Comparison of ENCODE assay signal across 8 cellular contexts in the genomic region with DNA sequence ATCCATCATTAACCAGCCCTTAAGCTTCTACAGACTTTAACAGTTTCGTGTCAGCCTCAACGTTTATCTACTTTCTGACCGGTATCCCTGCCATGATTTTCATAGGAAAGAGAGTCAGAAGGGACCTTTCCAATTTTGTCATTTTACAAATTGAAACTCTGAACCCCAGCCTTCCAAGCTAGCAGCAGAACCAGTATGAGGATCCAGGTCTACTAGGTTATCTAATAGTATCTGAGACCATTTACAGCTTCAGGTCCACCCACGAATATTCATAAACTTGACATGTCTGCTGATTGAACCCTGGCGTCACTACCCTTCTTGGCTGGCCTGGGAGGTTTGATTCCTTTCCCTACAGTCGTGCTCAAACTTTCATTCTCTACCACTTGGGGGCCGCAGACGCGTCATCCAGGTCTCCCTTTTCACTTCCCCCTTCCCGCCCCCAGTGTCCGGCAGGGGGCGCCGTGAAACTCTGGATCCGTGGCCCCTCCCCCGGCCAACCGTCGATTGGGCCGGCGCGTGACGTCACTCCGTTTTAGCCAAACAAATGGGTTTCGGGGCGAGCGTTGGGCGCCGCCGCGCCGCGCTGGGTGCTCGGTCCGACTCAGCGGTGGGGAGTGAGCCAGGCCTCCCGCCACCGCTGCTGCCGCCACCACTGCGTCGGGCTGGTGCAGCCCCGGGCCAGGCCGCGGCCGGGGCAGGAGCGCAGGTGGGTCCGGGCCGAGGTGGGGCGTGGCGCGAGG. TPM values are rescaled to one million over a fixed set of nuclear protein-coding genes. Genes with fewer than 3 reads are reported as not detected.
DNase-seq lines count a peak whose midpoint lies in the region; ATAC-seq and TF ChIP-seq lines count a peak whose summit lies in the region.

A gene with protein sequence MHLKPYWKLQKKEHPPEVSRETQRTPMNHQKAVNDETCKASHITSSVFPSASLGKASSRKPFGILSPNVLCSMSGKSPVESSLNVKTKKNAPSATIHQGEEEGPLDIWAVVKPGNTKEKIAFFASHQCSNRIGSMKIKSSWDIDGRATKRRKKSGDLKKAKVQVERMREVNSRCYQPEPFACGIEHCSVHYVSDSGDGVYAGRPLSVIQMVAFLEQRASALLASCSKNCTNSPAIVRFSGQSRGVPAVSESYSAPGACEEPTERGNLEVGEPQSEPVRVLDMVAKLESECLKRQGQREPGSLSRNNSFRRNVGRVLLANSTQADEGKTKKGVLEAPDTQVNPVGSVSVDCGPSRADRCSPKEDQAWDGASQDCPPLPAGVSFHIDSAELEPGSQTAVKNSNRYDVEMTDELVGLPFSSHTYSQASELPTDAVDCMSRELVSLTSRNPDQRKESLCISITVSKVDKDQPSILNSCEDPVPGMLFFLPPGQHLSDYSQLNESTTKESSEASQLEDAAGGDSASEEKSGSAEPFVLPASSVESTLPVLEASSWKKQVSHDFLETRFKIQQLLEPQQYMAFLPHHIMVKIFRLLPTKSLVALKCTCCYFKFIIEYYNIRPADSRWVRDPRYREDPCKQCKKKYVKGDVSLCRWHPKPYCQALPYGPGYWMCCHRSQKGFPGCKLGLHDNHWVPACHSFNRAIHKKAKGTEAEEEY (plus strand): TSS at position 590 of the 740 bp plus-strand sequence. CDS start 78,970 bp downstream, outside the sequence.

- H3K27me3 ChIP-seq in Panc1 (ENCODE audit: control insufficient read depth, insufficient read depth, low read length), result no peaks in the 10 kb centered on the region
- H3K27me3 ChIP-seq in muscle layer of duodenum (ENCODE audit: low read depth, low read length), result no peaks in the 10 kb centered on the region

- H3K4me1 ChIP-seq in Panc1 (ENCODE audit: control insufficient read depth, insufficient read depth, low read length) (peaks cover 25% of the 10 kb centered on the region), muscle layer of duodenum (ENCODE audit: control insufficient read depth in 1 of 2, insufficient read depth in 2 of 2, low read length in 2 of 2) (peaks cover 3 to 27% of the 10 kb centered on the region in 2 donors)

- in situ Hi-C loops in Panc1 (cut with HindIII; ENCODE audit: low pct_unique_long_range_greater_than_20kb, low sequenced_read_pairs), result no loop called here

- peak; percentile 88 for ATAC-seq in GM21717 (IDR thresholded peaks at IDR 0.05; ENCODE audit: unreplicated experiment)
- peak; percentile 94 for ATAC-seq in Panc1
- peak; percentile 95 for ATAC-seq in esophagus mucosa

- H3K36me3 ChIP-seq in Panc1 (ENCODE audit: control insufficient read depth, insufficient read depth, low read length) (no peaks in the 10 kb centered on the region; the same call in 1 of the 2 replicates), muscle layer of duodenum (ENCODE audit: control insufficient read depth in 1 of 2, insufficient read depth in 2 of 2, low read length in 2 of 2) (no peaks in the 10 kb centered on the region)

- POLR2A ChIA-PET in Panc1 (lab: Charles Lee), result interaction anchor here (0.6 kb wide), 1 partner anchor 157 kb away, joined by 4 read pairs; no protein-coding TSS in a partner anchor

- peak; percentile 97 for TF ChIP-seq CTCF in Panc1 (IDR thresholded peaks at IDR 0.05)

- H3K4me3 ChIP-seq in Panc1 (ENCODE audit: low read depth in 2 of 2, low read length in 2 of 2) (peak within 1 kb of the TSS; percentile 69 to 91), muscle layer of duodenum (ENCODE audit: low read depth in 1 of 2, low read length in 2 of 2) (peak within 1 kb of the TSS; percentile 81 to 90)

- H3K9me3 ChIP-seq in Panc1 (ENCODE audit: control insufficient read depth, insufficient read depth, low read depth, low read length), result no peaks in the 10 kb centered on the region
- no peaks in the 10 kb centered on the region for H3K9me3 ChIP-seq in muscle layer of duodenum (ENCODE audit: control insufficient read depth in 1 of 2, low read length in 2 of 2)

- no TSS peak for BruUV-seq in Panc1 (replicated peaks; lab: Mats Ljungman, UMichigan)

- CTCF ChIA-PET in Panc1 (lab: Charles Lee), result interaction anchor here (1.2 to 2.2 kb wide), 3 partner anchors 81 to 220 kb away, joined by 3 to 11 read pairs (median 3); partner anchors contain the start of gene MAPK1IP1L

- intact Hi-C loops in Panc1 (cut with micrococcal nuclease; ENCODE audit: unreplicated experiment), result loop anchor here (10.0 kb wide), 1 partner anchor 74 kb away; no protein-coding TSS in a partner anchor

- H3K27ac ChIP-seq in Panc1 (ENCODE audit: low read length) (peak within 1 kb of the TSS; percentile 81), muscle layer of duodenum (ENCODE audit: low read length) (peak within 1 kb of the TSS; percentile 86)

- peak; percentile 96 for DNase-seq in DMS79 (lab: John Stamatoyannopoulos, UW)
- peak; percentile 99 for DNase-seq in KG1 (lab: John Stamatoyannopoulos, UW)
- peak; percentile 70 for DNase-seq in Panc1 (ENCODE audit: low read depth, low spot score)
- DNase-seq in activated T-cell treated with anti-CD3 and anti-CD28 coated beads, Interleukin-2, amount 50 U/mL, for 48 hours, result peak; percentile 100
- DNase-seq in stimulated activated CD8-positive, alpha-beta memory T cell treated with anti-CD3 and anti-CD28 coated beads, Interleukin-7, amount 100 ng/mL, for 48 hours (ENCODE audit: extremely low read depth in 1 of 2, low read depth in 1 of 2), result peak; percentile 96 to 99

RNA-seq across cellular contexts. Expression of the gene that starts here (rescaled TPM):
- total RNA-seq in Panc1 (2021; ENCODE audit: unreplicated experiment) (18.8 TPM), esophagus mucosa (36.0 TPM)
- 9.6 TPM for polyA plus RNA-seq in Panc1 (2012; ENCODE audit: insufficient read length)

Comparison
In these comparisons a context has a peak if more than half of its experiments do, and no peak if none do; other contexts are left out.
1. Peak in every context shown above with its lines: DNase-seq, ATAC-seq, H3K4me3 ChIP-seq and H3K27ac ChIP-seq.